ENCODE assay signal across 26 cellular contexts in the genomic region with DNA sequence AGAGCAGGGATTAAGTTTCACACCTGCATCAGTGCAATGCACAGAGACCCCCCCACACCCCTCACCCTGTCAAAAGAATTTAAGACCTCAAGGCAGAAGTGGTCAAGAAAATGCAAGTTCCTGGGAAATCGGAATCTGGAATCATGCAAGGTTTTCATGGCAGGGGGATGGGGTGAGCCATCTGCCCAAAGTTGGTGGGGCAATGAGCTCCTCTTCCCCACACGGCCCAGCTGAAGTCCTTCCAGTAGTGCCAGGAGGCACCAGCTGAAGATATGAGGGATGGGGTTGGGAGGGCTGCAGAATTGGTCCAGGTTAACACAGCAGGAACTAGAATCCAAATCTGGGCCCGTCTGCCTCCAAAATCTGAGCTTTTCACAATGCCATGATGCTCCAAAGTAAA. TPM values are rescaled to one million over a fixed set of nuclear protein-coding genes. Genes with fewer than 3 reads are reported as not detected.
DNase-seq lines count a peak whose midpoint lies in the region; ATAC-seq, FAIRE-seq and TF ChIP-seq lines count a peak whose summit lies in the region.
"Had no signal": no experiment of that assay in that cellular context is flagged by ENCODE, and none has a peak within 500 bp of the region (broad histone marks: within the 10 kb centered on the region; RNA-seq: fewer than 3 reads in every experiment).

No MANE protein-coding gene starts in this region.

- H3K27ac Mint-ChIP-seq in neural progenitor cell: no peak overlapping the region
- H3K27ac Mint-ChIP-seq: B cell; CD4-positive, alpha-beta T cell; CD8-positive, alpha-beta T cell had no signal

- no peak overlapping the region for H2AFZ ChIP-seq in DND-41 (ENCODE audit: low read depth, low read length)
- H2AFZ ChIP-seq in K562 (ENCODE audit: low read depth, low read length): no peak overlapping the region
- H2AFZ ChIP-seq in neural progenitor cell (replicated peaks): peak overlapping the region; percentile 57

- H3K36me3 Mint-ChIP-seq in neural progenitor cell: no peaks in the 10 kb centered on the region
- H3K36me3 Mint-ChIP-seq: CD8-positive, alpha-beta T cell had no signal

- TF ChIP-seq CTCF in DND-41 (IDR thresholded peaks at IDR 0.05; ENCODE audit: borderline replicate concordance, extremely low read depth, low read length, poor library complexity, severe bottlenecking): no peak
- TF ChIP-seq CTCF in K562 (IDR thresholded peaks at IDR 0.05 in 2 of 3, conservative IDR thresholded peaks at IDR 0.05 in 1 of 3; ENCODE audit: insufficient read depth in 2 of 3, low read depth in 1 of 3, low read length in 3 of 3): no peak
- TF ChIP-seq CTCF in neural progenitor cell (IDR thresholded peaks at IDR 0.05): no peak

- no TSS peak for BruUV-seq in K562 (replicated peaks; lab: Mats Ljungman, UMichigan)

- no peak overlapping the region for H3K4me3 Mint-ChIP-seq in neural progenitor cell
- H3K4me3 Mint-ChIP-seq: B cell; CD4-positive, alpha-beta T cell; CD8-positive, alpha-beta T cell had no signal

- WGBS in K562 (ENCODE audit: insufficient coverage, low coverage, missing lambda C conversion rate): 33% methylated on average over 3 of the region's 3 CpGs

- no peak for TF ChIP-seq RAD21 in K562 (CRISPR knock-in tag; conservative IDR thresholded peaks at IDR 0.05 in 1 of 2, IDR thresholded peaks at IDR 0.05 in 1 of 2)

- H3K4me3 ChIP-seq in DND-41 (ENCODE audit: low read depth in 1 of 2, low read length in 2 of 2): no peak overlapping the region
- no peak overlapping the region for H3K4me3 ChIP-seq in K562
- H3K4me3 ChIP-seq in neural progenitor cell: no peak overlapping the region
- H3K4me3 ChIP-seq: A549; BLaER1 treated with 17β-estradiol and CSF1 and Interleukin-3, amounts not matched to agents 10 nM and 100 nM; GM12878 had no signal

- H3K4me2 ChIP-seq in DND-41 (ENCODE audit: insufficient read depth, low read length) (no peak overlapping the region), K562 (ENCODE audit: insufficient read depth, low read length) (no peak overlapping the region), neural progenitor cell (peak overlapping the region; percentile 39)
- H3K4me2 ChIP-seq: A549; BLaER1 treated with 17β-estradiol and CSF1 and Interleukin-3, amounts not matched to agents 10 nM and 100 nM had no signal

- H3K79me2 ChIP-seq in DND-41 (ENCODE audit: insufficient read depth, low read length): no peaks in the 10 kb centered on the region
- no peaks in the 10 kb centered on the region for H3K79me2 ChIP-seq in K562 (ENCODE audit: control insufficient read depth, insufficient read depth, low read length)
- H3K79me2 ChIP-seq in neural progenitor cell (ENCODE audit: low read depth): no peaks in the 10 kb centered on the region

- no peak overlapping the region for H3K9ac ChIP-seq in DND-41 (ENCODE audit: low read depth, low read length)
- no peak overlapping the region for H3K9ac ChIP-seq in K562 (ENCODE audit: insufficient read depth in 1 of 2, low read depth in 2 of 2, low read length in 2 of 2)
- H3K9ac ChIP-seq in neural progenitor cell: no peak overlapping the region
- H3K9ac ChIP-seq: BLaER1 treated with 17β-estradiol and CSF1 and Interleukin-3, amounts not matched to agents 10 nM and 100 nM had no signal

- TF ChIP-seq POLR2A in K562 (conservative IDR thresholded peaks at IDR 0.05): no peak

- peaks cover 11% of the 10 kb centered on the region for H3K27me3 ChIP-seq in DND-41 (ENCODE audit: insufficient read depth, low read length, poor library complexity)
- H3K27me3 ChIP-seq in K562 (ENCODE audit: control insufficient read depth in 2 of 2, insufficient read depth in 2 of 2, low read length in 2 of 2): no peaks in the 10 kb centered on the region
- H3K27me3 ChIP-seq in neural progenitor cell: no peaks in the 10 kb centered on the region
- H3K27me3 ChIP-seq: BLaER1 treated with 17β-estradiol and CSF1 and Interleukin-3, amounts not matched to agents 10 nM and 100 nM had no signal

- POLR2A ChIA-PET in K562 (lab: Yijun Ruan, JAX): interaction anchor here (0.8 to 1.0 kb wide), 2 partner anchors 8 to 40 kb away, joined by 3 to 4 read pairs; no protein-coding TSS in a partner anchor

- H3K27me3 Mint-ChIP-seq in neural progenitor cell (ENCODE audit: insufficient read depth, low read depth): peaks cover 2% of the 10 kb centered on the region

- H3K9me3 ChIP-seq in DND-41 (ENCODE audit: insufficient read depth, low read length, severe bottlenecking): no peaks in the 10 kb centered on the region
- H3K9me3 ChIP-seq in K562 (replicated peaks; ENCODE audit: control insufficient read depth, insufficient read depth, low read depth, low read length): no peaks in the 10 kb centered on the region
- no peaks in the 10 kb centered on the region for H3K9me3 ChIP-seq in neural progenitor cell (ENCODE audit: low read depth)
- H3K9me3 ChIP-seq: A549; BLaER1 treated with 17β-estradiol and CSF1 and Interleukin-3, amounts not matched to agents 10 nM and 100 nM; Caco-2 had no signal

- no peak for FAIRE-seq in K562 (lab: Jason Lieb, UNC)
- FAIRE-seq: A549, D721Med, GM12878, GM12892, GM18507 had no signal

- no peak for TF ChIP-seq EP300 in K562 (IDR thresholded peaks at IDR 0.05; ENCODE audit: low read length)

- intact Hi-C loops in K562 (cut with micrococcal nuclease): no loop called here

- H3K27ac ChIP-seq in DND-41 (ENCODE audit: low read length) (no peak overlapping the region), K562 (ENCODE audit: extremely low read depth, low read depth, low read length) (no peak overlapping the region), neural progenitor cell (no peak overlapping the region)
- H3K27ac ChIP-seq: 22Rv1; A549; BLaER1 treated with 17β-estradiol and CSF1 and Interleukin-3, amounts not matched to agents 10 nM and 100 nM; C4-2B had no signal

- H3F3A ChIP-seq in neural progenitor cell (ENCODE audit: low read depth): no peaks in the 10 kb centered on the region

- no peaks in the 10 kb centered on the region for H3K9me1 ChIP-seq in K562 (ENCODE audit: control insufficient read depth, insufficient read depth, low read length)

- H3K4me1 ChIP-seq in DND-41 (ENCODE audit: insufficient read depth, low read length) (peaks cover 5% of the 10 kb centered on the region; the same call in 1 of the 2 replicates), K562 (replicated peaks in 1 of 2; ENCODE audit: control insufficient read depth in 2 of 2, insufficient read depth in 2 of 2, low read length in 2 of 2) (peaks cover 8 to 23% of the 10 kb centered on the region in 2 experiments; a peak in 3 of 5 replicates), neural progenitor cell (peaks cover 9% of the 10 kb centered on the region)
- H3K4me1 ChIP-seq: A549, Caco-2 had no signal

- H4K20me1 ChIP-seq in DND-41 (ENCODE audit: insufficient read depth, low read length) (no peaks in the 10 kb centered on the region), K562 (replicated peaks; ENCODE audit: control insufficient read depth, insufficient read depth, low read length) (no peaks in the 10 kb centered on the region), neural progenitor cell (ENCODE audit: low read depth) (no peaks in the 10 kb centered on the region)
- H4K20me1 ChIP-seq: BLaER1 treated with 17β-estradiol and CSF1 and Interleukin-3, amounts not matched to agents 10 nM and 100 nM had no signal

- in situ Hi-C loops in K562 (cut with MboI): no loop called here
- in situ Hi-C loops in KBM-7 (cut with MboI; ENCODE audit: low pct_unique_long_range_greater_than_20kb, low sequenced_read_pairs): no loop called here

- DNase-seq in DND-41: peak; percentile 15
- DNase-seq in K562 (ENCODE audit: extremely low read depth in 1 of 4, low spot score in 3 of 4): no peak
- DNase-seq in neural progenitor cell (ENCODE audit: low spot score): no peak
- no peak for DNase-seq in KBM-7
- DNase-seq: AML-193; Caco-2; Calu3; CD4-positive, alpha-beta T cell; CD8-positive, alpha-beta T cell; DMS79 treated with DMSO at 0.1 percent for 48 hours; EL; GDM1 had no signal

- H3K9me3 Mint-ChIP-seq in neural progenitor cell: no peaks in the 10 kb centered on the region
- H3K9me3 Mint-ChIP-seq: CD4-positive, alpha-beta T cell; CD8-positive, alpha-beta T cell had no signal

- no peak for ATAC-seq in DND-41 (ENCODE audit: insufficient read depth, low read depth)
- no peak for ATAC-seq in K562
- no peak for ATAC-seq in HG03039 (IDR thresholded peaks at IDR 0.05; ENCODE audit: unreplicated experiment)
- ATAC-seq: A549; CD8-positive, alpha-beta T cell; GM12878 had no signal

- no peaks in the 10 kb centered on the region for H3K36me3 ChIP-seq in DND-41 (ENCODE audit: insufficient read depth, low read length)
- H3K36me3 ChIP-seq in K562 (ENCODE audit: control insufficient read depth, insufficient read depth, low read length): no peaks in the 10 kb centered on the region
- no peaks in the 10 kb centered on the region for H3K36me3 ChIP-seq in neural progenitor cell
- H3K36me3 ChIP-seq: BLaER1 treated with 17β-estradiol and CSF1 and Interleukin-3, amounts not matched to agents 10 nM and 100 nM had no signal

- no peaks in the 10 kb centered on the region for H3K4me1 Mint-ChIP-seq in neural progenitor cell

- CTCF ChIA-PET in K562 (lab: Yijun Ruan, JAX; ENCODE audit: low intra/inter-chr PET ratio): no interaction called here

TF ChIP-seq in K562, 482 proteins besides CTCF, POLR2A, EP300 and RAD21 (continues in another document):
- TF ChIP-seq CTBP1 (IDR thresholded peaks at IDR 0.05; ENCODE audit: borderline replicate concordance) (0 out of 2 replicates have a peak, but pooled peaks have one; percentile 7), LCOR (CRISPR knock-in tag; IDR thresholded peaks at IDR 0.05) (no peak)

RNA-seq across cellular contexts. Expression of a gene that starts 25.0 kb away (rescaled TPM):
- total RNA-seq in K562 (2011; cell fraction: chromatin; rRNA removed; ENCODE audit: low replicate concordance): 81.2 and 118 TPM in 2 replicates
- 54.2 and 60.0 TPM in 2 replicates for total RNA-seq in K562 (2011; cell fraction: nucleolus; rRNA removed)
- 86.6 and 86.7 TPM in 2 replicates for total RNA-seq in K562 (2011; cell fraction: nucleoplasm; rRNA removed)
- total RNA-seq in K562 (2014; rRNA removed) (93.1 and 94.3 TPM in 2 replicates), K562 (2014; rRNA removed; fragmentation: Illumina TruSeq; extraction: Trizol) (72.3 and 78.7 TPM in 2 replicates), K562 (2015; rRNA removed; fragmentation: Illumina TruSeq; extraction: Trizol) (90.7 and 95.6 TPM in 2 replicates), K562 (2021) (63.1 and 64.3 TPM in 2 replicates), neural progenitor cell (ENCODE audit: low replicate concordance) (not detected in 2 replicates)
- polyA plus RNA-seq in K562 (2011; rRNA removed) (38.9 and 39.2 TPM in 2 replicates), K562 (2014; fragmentation: Illumina TruSeq; extraction: Trizol) (126 and 127 TPM in 2 replicates), K562 (2014; fragmentation: Nextera tagmentation; extraction: Ambion mirVana) (100 to 1,000 TPM in 1 of 2 experiments, 10 to 100 TPM in 1; 97.3 to 102 TPM), K562 (2014; rRNA removed) (131 and 145 TPM in 2 replicates)
- polyA plus RNA-seq in K562 (2011; cell fraction: cytosol; rRNA removed): 28.1 and 37.9 TPM in 2 replicates
- polyA plus RNA-seq in K562 (2011; cell fraction: nucleus; rRNA removed): 97.0 and 101 TPM in 2 replicates
- 161 and 239 TPM in 2 replicates for polyA plus RNA-seq in K562 (2012)
- 30.9 and 33.2 TPM in 2 replicates for polyA minus RNA-seq in K562 (2011; rRNA and poly(A)+ RNA removed)
- polyA minus RNA-seq in K562 (2011; cell fraction: cytosol; rRNA and poly(A)+ RNA removed): 9.6 and 10.0 TPM in 2 replicates
- polyA minus RNA-seq in K562 (2011; cell fraction: nucleus; rRNA and poly(A)+ RNA removed): 24.1 and 32.7 TPM in 2 replicates
- total RNA-seq: A172, Caco-2, Calu3, Daoy, G401 had no signal
- polyA plus RNA-seq: A549, BJ had no signal

Comparison
In these comparisons a context has a peak if more than half of its experiments do, and no peak if none do; other contexts are left out.
1. RNA of a gene that starts 25.0 kb away (total RNA-seq): 54.2 to 118 TPM in K562; not detected in neural progenitor cell; every median in the first group is over 10 times any median in the second.